In the genomic region with DNA sequence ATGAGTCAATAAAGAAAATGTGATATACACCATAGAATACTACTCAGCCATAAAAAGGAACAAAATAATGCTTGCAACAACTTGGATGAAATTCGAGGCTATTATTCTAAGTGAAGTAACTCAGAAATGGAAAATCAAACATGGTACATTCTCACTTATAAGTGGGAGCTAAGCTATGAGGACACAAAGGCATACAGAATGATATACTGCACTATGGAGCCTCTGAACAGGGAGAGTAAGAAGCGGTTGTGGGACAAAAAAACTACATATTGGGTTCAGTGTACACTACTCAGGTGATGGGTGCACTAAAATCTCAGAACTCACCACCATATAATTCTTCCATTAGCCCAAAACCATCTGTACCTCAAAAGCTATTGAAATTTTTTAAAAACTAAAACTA, we compare ENCODE assay signal across 29 cellular contexts.
"Had no signal": no experiment of that assay in that cellular context is flagged by ENCODE, and none has a peak within 500 bp of the region (broad histone marks: within the 10 kb centered on the region; RNA-seq: fewer than 3 reads in every experiment).

No MANE protein-coding gene starts in this region.

- DNase-seq: colonic mucosa; effector memory CD8-positive, alpha-beta T cell; erythroblast; esophagus squamous epithelium; foreskin melanocyte; glutamatergic neuron; heart right ventricle; hippocampal formation; islet precursor cell; left ventricle myocardium superior; lower lobe of right lung; mucosa of descending colon; naive thymus-derived CD4-positive, alpha-beta T cell; sigmoid colon; spleen; stimulated activated CD4-positive, alpha-beta T cell treated with anti-CD3 and anti-CD28 coated beads, Interleukin-4, amount 100 ng/mL, for 4 hours; stimulated activated naive CD4-positive, alpha-beta T cell; transverse colon; upper lobe of right lung had no signal

- H3K9me3 Mint-ChIP-seq: dendritic cell treated with granulocyte-macrophage colony-stimulating factor and Interleukin-4, amounts not matched to agents 40 ng/mL and 50 ng/mL, for 4 days; effector memory CD8-positive, alpha-beta T cell had no signal

- ATAC-seq: heart right ventricle, left ventricle myocardium superior had no signal

- H3K4me3 Mint-ChIP-seq: dendritic cell treated with granulocyte-macrophage colony-stimulating factor and Interleukin-4, amounts not matched to agents 40 ng/mL and 50 ng/mL, for 4 days; effector memory CD8-positive, alpha-beta T cell; mesothelial cell of epicardium; naive thymus-derived CD4-positive, alpha-beta T cell; nephron; neural progenitor cell had no signal

- FAIRE-seq: endometrium had no signal

- H3K9me3 ChIP-seq: colonic mucosa, esophagus squamous epithelium, lower lobe of right lung, mucosa of descending colon, prostate gland, suprapubic skin, transverse colon, upper lobe of right lung, vagina had no signal

- H3K27ac Mint-ChIP-seq: dendritic cell treated with granulocyte-macrophage colony-stimulating factor and Interleukin-4, amounts not matched to agents 40 ng/mL and 50 ng/mL, for 4 days; effector memory CD8-positive, alpha-beta T cell; mesothelial cell of epicardium; naive thymus-derived CD4-positive, alpha-beta T cell; stimulated activated naive CD8-positive, alpha-beta T cell treated with anti-CD3 and anti-CD28 coated beads, Interleukin-15, amount 100 ng/mL, for 72 hours had no signal

- H3K27me3 ChIP-seq: colonic mucosa, esophagus squamous epithelium, heart right ventricle, neural progenitor cell, right atrium auricular region, spleen, suprapubic skin, transverse colon, upper lobe of right lung, vagina had no signal

- H2AFZ ChIP-seq: neural progenitor cell had no signal

- H3K4me1 ChIP-seq: lower lobe of right lung, prostate gland, right atrium auricular region, suprapubic skin, upper lobe of right lung had no signal

- H3K36me3 ChIP-seq: colonic mucosa, esophagus squamous epithelium, heart right ventricle, lower lobe of right lung, neural progenitor cell, prostate gland, right atrium auricular region, sigmoid colon, spleen, suprapubic skin, transverse colon, upper lobe of right lung, vagina had no signal

- H3K4me3 ChIP-seq: colonic mucosa, esophagus squamous epithelium, heart right ventricle, lower lobe of right lung, mucosa of descending colon, neural progenitor cell, prostate gland, right atrium auricular region, sigmoid colon, suprapubic skin, transverse colon, upper lobe of right lung, vagina had no signal

- H3K27ac ChIP-seq: colonic mucosa, esophagus squamous epithelium, heart right ventricle, lower lobe of right lung, neural progenitor cell, prostate gland, right atrium auricular region, sigmoid colon, suprapubic skin, transverse colon, upper lobe of right lung, vagina had no signal

- H3K4me2 ChIP-seq: neural progenitor cell had no signal

- H3K27me3 Mint-ChIP-seq: dendritic cell treated with granulocyte-macrophage colony-stimulating factor and Interleukin-4, amounts not matched to agents 40 ng/mL and 50 ng/mL, for 4 days; effector memory CD8-positive, alpha-beta T cell; stimulated activated naive CD8-positive, alpha-beta T cell treated with anti-CD3 and anti-CD28 coated beads, Interleukin-15, amount 100 ng/mL, for 72 hours had no signal

- H3K9ac ChIP-seq: neural progenitor cell had no signal
